ENCODE assay signal across 8 cellular contexts in the genomic region with DNA sequence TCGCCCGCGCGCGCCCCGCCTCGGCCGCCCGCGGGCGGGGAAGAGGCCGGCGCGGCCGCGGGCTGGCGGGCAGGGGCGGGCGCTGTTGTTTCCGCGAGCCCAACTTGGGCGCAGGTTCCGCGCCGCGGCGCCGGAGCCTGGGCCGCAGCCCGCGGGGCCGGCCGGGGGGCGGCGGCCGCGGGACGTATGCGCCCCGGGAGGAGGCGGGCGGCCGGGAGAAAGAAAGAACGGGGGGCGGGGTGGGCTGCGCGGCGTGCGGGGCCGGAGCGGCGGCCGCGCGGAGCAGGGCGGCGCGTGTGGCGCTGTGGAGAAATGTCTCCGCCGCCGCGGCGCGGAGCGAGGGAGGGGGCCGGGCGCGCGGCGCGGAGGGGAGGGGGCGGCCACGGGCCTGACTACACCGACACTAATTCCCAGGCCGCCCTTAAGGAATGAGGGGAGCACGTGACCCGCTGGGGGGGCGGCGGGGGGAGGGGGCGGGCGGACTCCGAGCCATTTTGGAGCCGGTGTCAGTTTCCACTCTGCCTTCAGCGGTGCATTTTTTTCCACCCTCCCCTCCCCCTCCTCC. TPM values are rescaled to one million over a fixed set of nuclear protein-coding genes. Genes with fewer than 3 reads are reported as not detected.
DNase-seq lines count a peak whose midpoint lies in the region; ATAC-seq and TF ChIP-seq lines count a peak whose summit lies in the region.

BMI1 (plus strand) TSS at position 509 of the 565 bp plus-strand sequence. CDS start 5,351 bp downstream, outside the sequence.

- peaks cover 13% of the 10 kb centered on the region for H3K36me3 Mint-ChIP-seq in activated CD8-positive, alpha-beta T cell treated with anti-CD3 and anti-CD28 coated beads for 36 hours (ENCODE audit: low read depth)

- H3K36me3 ChIP-seq in liver (ENCODE audit: control insufficient read depth in 4 of 4, insufficient read depth in 3 of 4, low read depth in 1 of 4, low read length in 3 of 4) = no peaks in the 10 kb centered on the region

- peak within 1 kb of the TSS; percentile 84 to 88 for H3K9ac ChIP-seq in liver (ENCODE audit: low read depth in 1 of 2, low read length in 2 of 2)

- no peaks in the 10 kb centered on the region for H3K27me3 ChIP-seq in liver (ENCODE audit: control insufficient read depth in 4 of 4, insufficient read depth in 4 of 4, low read length in 3 of 4)

- H3K27ac Mint-ChIP-seq in activated CD8-positive, alpha-beta T cell treated with anti-CD3 and anti-CD28 coated beads for 36 hours = peak within 1 kb of the TSS; percentile 89

- POLR2A ChIA-PET in activated CD8-positive, alpha-beta T cell treated with anti-CD3 and anti-CD28 coated beads for 36 hours (lab: Charles Lee) = no interaction called here

- TF ChIP-seq RAD21 in liver (IDR thresholded peaks at IDR 0.05) = no peak

- H3K27ac ChIP-seq in liver (ENCODE audit: low read depth in 1 of 2, low read length in 2 of 2) = peak within 1 kb of the TSS; percentile 97

- CTCF ChIA-PET in activated CD8-positive, alpha-beta T cell treated with anti-CD3 and anti-CD28 coated beads for 36 hours (lab: Charles Lee) = interaction anchor here (0.9 to 1.4 kb wide), 2 partner anchors 67 to 327 kb away, joined by 3 read pairs; no protein-coding TSS in a partner anchor

- H3K27me3 Mint-ChIP-seq in activated CD8-positive, alpha-beta T cell treated with anti-CD3 and anti-CD28 coated beads for 36 hours = peaks cover 38% of the 10 kb centered on the region

- H3K9me3 ChIP-seq in liver (ENCODE audit: control insufficient read depth in 4 of 4, low read length in 3 of 4) = no peaks in the 10 kb centered on the region

- peak; percentile 27 for ATAC-seq in HG02798 (IDR thresholded peaks at IDR 0.05; ENCODE audit: poor library complexity, unreplicated experiment)
- peak; percentile 28 for ATAC-seq in activated CD8-positive, alpha-beta T cell treated with anti-CD3 and anti-CD28 coated beads for 36 hours

- no peak for DNase-seq in GM12864 (ENCODE audit: low read depth)
- DNase-seq in NCI-H446 treated with DMSO at 0.1 percent for 48 hours (lab: John Stamatoyannopoulos, UW) = peak; percentile 70
- DNase-seq in activated CD8-positive, alpha-beta T cell treated with anti-CD3 and anti-CD28 coated beads for 36 hours = peak; percentile 54
- DNase-seq in effector CD4-positive, alpha-beta T cell = peak; percentile 46
- peak; percentile 37 for DNase-seq in stimulated activated CD8-positive, alpha-beta memory T cell treated with anti-CD3 and anti-CD28 coated beads, Interleukin-15, amount 100 ng/mL, for 1 hour (ENCODE audit: low read depth)
- no peak for DNase-seq in putamen (ENCODE audit: low spot score)

- peaks cover 12 to 56% (median 33%) of the 10 kb centered on the region in 4 donors for H3K4me1 ChIP-seq in liver (ENCODE audit: control insufficient read depth in 4 of 4, insufficient read depth in 4 of 4, low read length in 3 of 4)

- H3K9me3 Mint-ChIP-seq in activated CD8-positive, alpha-beta T cell treated with anti-CD3 and anti-CD28 coated beads for 36 hours = no peaks in the 10 kb centered on the region

- H3K4me1 Mint-ChIP-seq in activated CD8-positive, alpha-beta T cell treated with anti-CD3 and anti-CD28 coated beads for 36 hours (ENCODE audit: low read depth) = peaks cover 49% of the 10 kb centered on the region

- WGBS in liver = 1% methylated on average over 85 of the region's 85 CpGs

- H3K4me3 ChIP-seq in GM12864 (ENCODE audit: low read depth, low read length) = peak within 1 kb of the TSS; percentile 95
- H3K4me3 ChIP-seq in liver (ENCODE audit: low read depth in 1 of 3, low read length in 3 of 3) = peak within 1 kb of the TSS; percentile 63 to 100 (median 91)

- intact Hi-C loops in activated CD8-positive, alpha-beta T cell treated with anti-CD3 and anti-CD28 coated beads for 36 hours (cut with micrococcal nuclease) = loop anchor here (5.0 kb wide), 1 partner anchor 117 kb away; no protein-coding TSS in a partner anchor

- H3K4me3 Mint-ChIP-seq in activated CD8-positive, alpha-beta T cell treated with anti-CD3 and anti-CD28 coated beads for 36 hours = peak within 1 kb of the TSS; percentile 90

- TF ChIP-seq CTCF in GM12864 (IDR thresholded peaks at IDR 0.05; ENCODE audit: low read depth, low read length, missing control alignments) = no peak
- no peak for TF ChIP-seq CTCF in activated CD8-positive, alpha-beta T cell treated with anti-CD3 and anti-CD28 coated beads for 36 hours (IDR thresholded peaks at IDR 0.05)
- TF ChIP-seq CTCF in liver (IDR thresholded peaks at IDR 0.05; ENCODE audit: low read depth, low read length, missing input control) = no peak

TF ChIP-seq in liver, 16 proteins besides CTCF, POLR2A, EP300 and RAD21:
- TF ChIP-seq EGR1 (IDR thresholded peaks at IDR 0.05; ENCODE audit: low read depth in 2 of 2) = no peak
- no peak for TF ChIP-seq YY1 (IDR thresholded peaks at IDR 0.05)
- TF ChIP-seq GABPA (IDR thresholded peaks at IDR 0.05 in 1 of 2, conservative IDR thresholded peaks at IDR 0.05 in 1 of 2) = no peak
- TF ChIP-seq FOXA1 (IDR thresholded peaks at IDR 0.05) = no peak

RNA-seq across cellular contexts. Expression of gene BMI1, which starts in this region (rescaled TPM):
- total RNA-seq in activated CD8-positive, alpha-beta T cell treated with anti-CD3 and anti-CD28 coated beads for 36 hours = 10 to 100 TPM; 38.7 to 41.4 TPM
- 10 to 100 TPM; 24.6 to 28.7 TPM for total RNA-seq in liver
- 10 to 100 TPM; 13.2 to 14.5 TPM for polyA plus RNA-seq in liver

Comparison
In these comparisons a context has a peak if more than half of its experiments do, and no peak if none do; other contexts are left out.
1. DNase-seq: peak in NCI-H446 treated with DMSO at 0.1 percent for 48 hours (single experiment), activated CD8-positive, alpha-beta T cell treated with anti-CD3 and anti-CD28 coated beads for 36 hours (single experiment), effector CD4-positive, alpha-beta T cell (single experiment) and stimulated activated CD8-positive, alpha-beta memory T cell treated with anti-CD3 and anti-CD28 coated beads, Interleukin-15, amount 100 ng/mL, for 1 hour (single experiment); none in GM12864 (single experiment) and putamen (single experiment).